Comparison of ENCODE assay signal across 17 cellular contexts in the genomic region with DNA sequence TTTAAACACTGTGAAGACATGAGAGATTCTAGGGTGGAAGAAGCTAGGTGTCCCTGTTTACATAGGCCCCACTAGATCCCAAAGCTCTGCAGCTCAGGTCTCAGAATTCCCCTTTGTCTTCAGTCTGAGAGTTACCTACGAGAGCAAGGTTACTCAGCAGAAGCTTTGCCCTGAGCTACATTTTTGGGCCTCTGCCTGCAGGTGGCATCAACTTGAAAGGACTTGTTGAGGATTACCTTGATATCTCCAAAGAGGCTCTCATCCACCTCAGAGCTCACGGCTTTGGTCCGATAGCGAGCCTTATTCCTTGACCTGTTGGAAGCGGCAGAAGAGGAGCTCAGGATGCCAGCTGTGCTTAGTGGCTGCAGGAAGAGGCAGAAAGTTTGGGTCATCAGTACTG. TPM values are rescaled to one million over a fixed set of nuclear protein-coding genes. Genes with fewer than 3 reads are reported as not detected.
DNase-seq lines count a peak whose midpoint lies in the region; ATAC-seq and TF ChIP-seq lines count a peak whose summit lies in the region.
"Had no signal": no experiment of that assay in that cellular context is flagged by ENCODE, and none has a peak within 500 bp of the region (broad histone marks: within the 10 kb centered on the region; RNA-seq: fewer than 3 reads in every experiment).

No MANE protein-coding gene starts in this region.

- no peak overlapping the region for H3K4me2 ChIP-seq in PC-3 (ENCODE audit: low read length)

- peak; percentile 17 for DNase-seq in COLO668 (lab: John Stamatoyannopoulos, UW; ENCODE audit: unreplicated experiment)
- no peak for DNase-seq in GM06990 (ENCODE audit: extremely low read depth, insufficient read length)
- peak; percentile 74 for DNase-seq in PC-3
- DNase-seq in foreskin keratinocyte = peak in 1 of 2 donors; percentile 74
- DNase-seq in NCI-H1436 treated with DMSO at 0.1 percent for 48 hours (lab: John Stamatoyannopoulos, UW) = no peak
- no peak for DNase-seq in glomerular visceral epithelial cell (ENCODE audit: extremely low spot score)
- DNase-seq in activated gamma-delta T cell treated with Interleukin-2 at 50 U/mL for 16 hours = no peak
- DNase-seq: activated CD4-positive, alpha-beta T cell treated with anti-CD3 and anti-CD28 coated beads, Interleukin-2, amount 50 U/mL, for 1 hour; activated gamma-delta T cell; mesenchymal stem cell; NCI-H1092; stimulated activated CD8-positive, alpha-beta memory T cell treated with anti-CD3 and anti-CD28 coated beads, Interleukin-4, amount 100 ng/mL, for 48 hours; SW 1271 had no signal

- no peak overlapping the region for H3K27ac ChIP-seq in PC-3 (ENCODE audit: low read length)
- H3K27ac ChIP-seq in foreskin keratinocyte = no peak overlapping the region
- H3K27ac ChIP-seq: cardiac muscle cell, epithelial cell of prostate had no signal

- CTCF ChIA-PET in PC-3 (lab: Charles Lee) = interaction anchor here (0.8 to 6.0 kb wide), 14 partner anchors 21 to 731 kb away, joined by 3 to 144 read pairs (median 4); a partner anchor contains a TSS

- H3K9me2 ChIP-seq in PC-3 (replicated peaks; ENCODE audit: low read length) = no peaks in the 10 kb centered on the region

- no peaks in the 10 kb centered on the region for H4K20me1 ChIP-seq in PC-3 (ENCODE audit: low read length)

- no peaks in the 10 kb centered on the region for H3K79me2 ChIP-seq in PC-3 (ENCODE audit: low read length)

- no peaks in the 10 kb centered on the region for H3K27me3 ChIP-seq in GM06990 (replicated peaks; ENCODE audit: control insufficient read depth, insufficient read depth, low read length)
- H3K27me3 ChIP-seq in PC-3 (ENCODE audit: low read length) = no peaks in the 10 kb centered on the region
- H3K27me3 ChIP-seq in foreskin keratinocyte = no peaks in the 10 kb centered on the region
- H3K27me3 ChIP-seq: cardiac muscle cell had no signal

- no peaks in the 10 kb centered on the region for H3K9me3 ChIP-seq in PC-3 (ENCODE audit: low read length)

- H3K4me1 ChIP-seq in PC-3 (ENCODE audit: insufficient read depth, low read length) (peaks cover 27% of the 10 kb centered on the region), foreskin keratinocyte (peaks cover 15% of the 10 kb centered on the region)

- intact Hi-C loops in PC-3 (cut with micrococcal nuclease) = loop anchor here (1.0 to 5.0 kb wide), 4 partner anchors 44 to 681 kb away; a partner anchor contains a TSS

- ATAC-seq in PC-3 (no peak), foreskin keratinocyte (peak; percentile 55), GM21526 (IDR thresholded peaks at IDR 0.05; ENCODE audit: low FRiP score, unreplicated experiment) (no peak)

- POLR2A ChIA-PET in PC-3 (lab: Charles Lee; ENCODE audit: unreplicated experiment) = interaction anchor here (0.6 to 2.2 kb wide), 4 partner anchors 20 to 32 kb away, joined by 3 to 10 read pairs (median 5); a partner anchor contains a TSS

- H3F3A ChIP-seq in PC-3 (ENCODE audit: low read length, unreplicated experiment) = no peaks in the 10 kb centered on the region

- H2AFZ ChIP-seq in PC-3 (ENCODE audit: low read length) = no peak overlapping the region

- no TSS peak for BruUV-seq in PC-3 (replicated peaks; lab: Mats Ljungman, UMichigan)

- no peak overlapping the region for H3K9ac ChIP-seq in PC-3 (ENCODE audit: low read length)

- no peak overlapping the region for H3K4me3 ChIP-seq in GM06990 (replicated peaks; ENCODE audit: low read depth, low read length)
- H3K4me3 ChIP-seq in PC-3 (ENCODE audit: low read length) = no peak overlapping the region
- H3K4me3 ChIP-seq: cardiac muscle cell had no signal

- H3K36me3 ChIP-seq in GM06990 (ENCODE audit: control insufficient read depth, insufficient read depth, low read length) (no peaks in the 10 kb centered on the region), PC-3 (ENCODE audit: low read depth, low read length) (no peaks in the 10 kb centered on the region)
- H3K36me3 ChIP-seq: cardiac muscle cell had no signal

- TF ChIP-seq CTCF in GM06990 (IDR thresholded peaks at IDR 0.05; ENCODE audit: insufficient read depth, low read length, poor library complexity, severe bottlenecking) (peak; percentile 34), PC-3 (conservative IDR thresholded peaks at IDR 0.05; ENCODE audit: low read depth, low read length) (peak; percentile 75), foreskin keratinocyte (conservative IDR thresholded peaks at IDR 0.05) (peak; percentile 70)

RNA-seq across cellular contexts. Expression of a gene that starts 7.0 kb away (rescaled TPM):
- total RNA-seq in PC-3 (2014; rRNA removed) (1.6 and 4.8 TPM in 2 replicates), foreskin keratinocyte (1.0 and 1.3 TPM in 2 replicates)
- polyA plus RNA-seq in foreskin keratinocyte = 1.1 and 1.3 TPM in 2 replicates
- total RNA-seq: cardiac muscle cell had no signal
- polyA plus RNA-seq: cardiac muscle cell had no signal

RNA-seq across cellular contexts. Expression of a gene that starts 30.5 kb away (rescaled TPM):
- total RNA-seq in PC-3 (2014; rRNA removed) (0.29 and 0.47 TPM in 2 replicates), foreskin keratinocyte (0.07 and 0.14 TPM in 2 replicates)
- polyA plus RNA-seq in foreskin keratinocyte = 0.11 and 0.18 TPM in 2 replicates
- total RNA-seq: cardiac muscle cell, omental fat pad had no signal
- polyA plus RNA-seq: cardiac muscle cell had no signal

RNA-seq across cellular contexts. Expression of a gene that starts 32.4 kb away (rescaled TPM):
- 1,281 and 1,584 TPM in 2 replicates for total RNA-seq in PC-3 (2014; rRNA removed)
- total RNA-seq in foreskin keratinocyte = 462 and 520 TPM in 2 replicates
- 928 and 982 TPM in 2 replicates for polyA plus RNA-seq in foreskin keratinocyte

RNA-seq across cellular contexts. Expression of a gene that starts 52.5 kb away (rescaled TPM):
- total RNA-seq in PC-3 (2014; rRNA removed) = 15.6 and 19.9 TPM in 2 replicates
- total RNA-seq in foreskin keratinocyte = 9.7 and 11.9 TPM in 2 replicates
- polyA plus RNA-seq in foreskin keratinocyte = 9.3 and 11.8 TPM in 2 replicates

Comparison
In these comparisons a context has a peak if more than half of its experiments do, and no peak if none do; other contexts are left out.
1. DNase-seq: peak in COLO668 (single experiment) and PC-3 (single experiment); none in GM06990 (single experiment), NCI-H1436 treated with DMSO at 0.1 percent for 48 hours (single experiment), glomerular visceral epithelial cell (single experiment) and activated gamma-delta T cell treated with Interleukin-2 at 50 U/mL for 16 hours (single experiment).
2. Peak in every context shown above with its lines, with median percentiles within 50 percentile points of each other: CTCF ChIP-seq.